In the genomic region with DNA sequence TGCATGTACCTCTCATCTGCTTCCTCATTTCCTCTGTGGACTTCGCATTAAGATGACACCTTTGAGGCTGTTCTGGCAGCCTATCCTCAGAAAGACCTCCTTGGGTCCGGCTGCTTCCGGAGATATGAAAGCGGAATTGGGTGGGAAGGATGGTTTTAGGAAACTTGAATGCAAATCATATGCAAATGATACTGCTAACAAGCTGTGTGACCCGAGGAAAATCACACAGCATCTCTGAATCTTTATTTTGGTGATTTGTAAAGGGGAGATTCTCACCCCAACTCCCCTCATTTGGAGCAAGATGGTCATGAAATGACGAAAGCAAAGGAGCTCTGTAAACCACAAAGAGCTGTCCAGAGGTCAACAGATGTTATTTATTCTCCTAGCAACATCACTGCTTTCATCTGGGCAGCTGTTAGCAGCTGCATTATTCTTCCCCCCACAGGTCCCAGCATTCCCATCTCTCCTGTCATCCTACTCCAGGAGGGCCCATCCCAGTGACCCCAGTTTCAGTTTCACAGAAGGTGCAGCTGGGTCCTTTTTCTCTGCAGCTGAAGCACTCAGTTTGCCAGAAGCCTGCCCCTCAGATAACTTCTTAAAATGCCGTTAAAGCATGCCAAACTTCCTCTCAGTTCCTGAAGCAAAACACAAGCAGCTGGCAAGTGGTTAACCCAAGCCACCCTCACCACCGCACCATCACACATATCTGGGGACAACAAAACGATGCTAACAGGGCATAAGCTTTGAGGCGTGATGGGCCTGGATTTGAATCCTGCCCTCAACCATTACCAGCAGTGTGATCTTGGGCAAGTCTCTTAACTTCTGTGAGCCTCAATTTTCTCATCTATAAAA, we compare ENCODE assay signal across 10 cellular contexts.
DNase-seq lines count a peak whose midpoint lies in the region; ATAC-seq and TF ChIP-seq lines count a peak whose summit lies in the region.
"Had no signal": no experiment of that assay in that cellular context is flagged by ENCODE, and none has a peak within 500 bp of the region (broad histone marks: within the 10 kb centered on the region; RNA-seq: fewer than 3 reads in every experiment).

No MANE protein-coding gene starts in this region.

- no peak overlapping the region for H3K27ac ChIP-seq in coronary artery
- H3K27ac ChIP-seq: heart left ventricle had no signal

- H3K4me1 Mint-ChIP-seq in activated CD8-positive, alpha-beta memory T cell treated with anti-CD3 and anti-CD28 coated beads, Interleukin-2, amount 10 ng/mL, durations not matched to agents 7 days and 5 days = peaks cover 9% of the 10 kb centered on the region
- H3K4me1 Mint-ChIP-seq in IgD-negative memory B cell = peaks cover 5 to 6% (median 6%) of the 10 kb centered on the region in 3 donors

- no peak overlapping the region for H3K4me3 ChIP-seq in coronary artery
- H3K4me3 ChIP-seq: heart left ventricle had no signal

- CTCF ChIA-PET in activated CD8-positive, alpha-beta memory T cell treated with anti-CD3 and anti-CD28 coated beads, Interleukin-2, amount 10 ng/mL, durations not matched to agents 7 days and 5 days (lab: Charles Lee) = no interaction called here

- peaks cover 43% of the 10 kb centered on the region for H3K27me3 Mint-ChIP-seq in activated CD8-positive, alpha-beta memory T cell treated with anti-CD3 and anti-CD28 coated beads, Interleukin-2, amount 10 ng/mL, durations not matched to agents 7 days and 5 days
- peaks cover 7% of the 10 kb centered on the region for H3K27me3 Mint-ChIP-seq in IgD-negative memory B cell

- peak; percentile 54 for DNase-seq in activated CD8-positive, alpha-beta memory T cell treated with anti-CD3 and anti-CD28 coated beads, Interleukin-2, amount 10 ng/mL, durations not matched to agents 7 days and 5 days
- DNase-seq in activated CD8-positive, alpha-beta memory T cell treated with anti-CD3 and anti-CD28 coated beads, Interleukin-2, amount 50 U/mL, for 48 hours = no peak
- DNase-seq in epidermal melanocyte (ENCODE audit: insufficient read length, low spot score) = peak; percentile 34
- peak; percentile 50 for DNase-seq in stromal cell of bone marrow (ENCODE audit: low read depth)
- no peak for DNase-seq in LoVo (ENCODE audit: low spot score)
- DNase-seq in coronary artery (ENCODE audit: low spot score) = no peak
- DNase-seq: heart left ventricle, small intestine had no signal

- H3K4me3 Mint-ChIP-seq in activated CD8-positive, alpha-beta memory T cell treated with anti-CD3 and anti-CD28 coated beads, Interleukin-2, amount 10 ng/mL, durations not matched to agents 7 days and 5 days = no peak overlapping the region
- no peak overlapping the region for H3K4me3 Mint-ChIP-seq in IgD-negative memory B cell

- no peak overlapping the region for H3K27ac Mint-ChIP-seq in activated CD8-positive, alpha-beta memory T cell treated with anti-CD3 and anti-CD28 coated beads, Interleukin-2, amount 10 ng/mL, durations not matched to agents 7 days and 5 days
- peak overlapping the region in 2 of 3 donors; percentile 36 to 53 for H3K27ac Mint-ChIP-seq in IgD-negative memory B cell

- peak; percentile 42 for ATAC-seq in activated CD8-positive, alpha-beta memory T cell treated with anti-CD3 and anti-CD28 coated beads, Interleukin-2, amount 10 ng/mL, durations not matched to agents 7 days and 5 days
- ATAC-seq in GM21717 (IDR thresholded peaks at IDR 0.05; ENCODE audit: unreplicated experiment) = no peak

- no peaks in the 10 kb centered on the region for H3K9me3 Mint-ChIP-seq in activated CD8-positive, alpha-beta memory T cell treated with anti-CD3 and anti-CD28 coated beads, Interleukin-2, amount 10 ng/mL, durations not matched to agents 7 days and 5 days (ENCODE audit: low read depth)
- no peaks in the 10 kb centered on the region for H3K9me3 Mint-ChIP-seq in IgD-negative memory B cell

- H3K36me3 Mint-ChIP-seq in activated CD8-positive, alpha-beta memory T cell treated with anti-CD3 and anti-CD28 coated beads, Interleukin-2, amount 10 ng/mL, durations not matched to agents 7 days and 5 days = no peaks in the 10 kb centered on the region
- H3K36me3 Mint-ChIP-seq in IgD-negative memory B cell = no peaks in the 10 kb centered on the region

- TF ChIP-seq CTCF in coronary artery (IDR thresholded peaks at IDR 0.05) = no peak

Comparison
In these comparisons a context has a peak if more than half of its experiments do, and no peak if none do; other contexts are left out.
1. DNase-seq: peak in activated CD8-positive, alpha-beta memory T cell treated with anti-CD3 and anti-CD28 coated beads, Interleukin-2, amount 10 ng/mL, durations not matched to agents 7 days and 5 days (single experiment), epidermal melanocyte (single experiment) and stromal cell of bone marrow (single experiment); none in activated CD8-positive, alpha-beta memory T cell treated with anti-CD3 and anti-CD28 coated beads, Interleukin-2, amount 50 U/mL, for 48 hours (single experiment), LoVo (single experiment) and coronary artery (single experiment).